Comparison of ENCODE assay signal across 8 cellular contexts in the genomic region with DNA sequence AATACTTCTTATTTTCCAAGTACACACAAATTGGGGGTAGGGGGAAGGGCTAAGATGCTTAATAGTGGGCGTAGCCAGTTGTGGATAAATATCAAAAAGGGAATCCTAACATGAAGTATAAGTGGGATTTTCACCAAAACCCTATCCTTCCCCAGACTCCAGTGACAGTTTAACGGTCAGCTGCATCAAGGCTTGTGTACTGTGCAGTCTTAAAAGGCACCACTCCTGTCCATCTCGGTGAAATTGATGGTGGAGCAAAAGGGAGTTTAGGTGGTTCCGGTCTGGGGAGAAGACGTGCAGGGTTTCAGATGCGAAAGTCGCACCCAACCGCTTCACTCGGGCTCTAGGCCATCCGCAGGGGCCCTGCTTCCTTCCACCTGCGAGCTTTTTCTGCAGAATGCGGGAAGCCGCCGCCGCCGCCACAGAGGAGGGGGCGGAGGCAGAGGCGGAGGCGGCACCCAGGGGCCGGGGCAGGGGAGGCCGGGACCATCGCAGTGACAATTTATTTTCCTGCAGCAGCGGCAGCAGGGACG. TPM values are rescaled to one million over a fixed set of nuclear protein-coding genes. Genes with fewer than 3 reads are reported as not detected.
DNase-seq lines count a peak whose midpoint lies in the region; ATAC-seq and TF ChIP-seq lines count a peak whose summit lies in the region.

A gene (plus strand): TSS at position 492 of the 533 bp plus-strand sequence. CDS start 21,464 bp downstream, outside the sequence.

- peak; percentile 50 for TF ChIP-seq POLR2A in GM18951 (IDR thresholded peaks at IDR 0.05; ENCODE audit: extremely low read depth, insufficient read depth, insufficient read length)
- no peak for TF ChIP-seq POLR2A in uterus (IDR thresholded peaks at IDR 0.05)

- H3K9me3 ChIP-seq in AG04450 (ENCODE audit: control insufficient read depth, insufficient read depth, low read length) (no peaks in the 10 kb centered on the region), uterus (no peaks in the 10 kb centered on the region)

- H3K4me3 Mint-ChIP-seq in progenitor cell of endocrine pancreas (ENCODE audit: low read depth) = peak within 1 kb of the TSS; percentile 88

- H3K9me3 Mint-ChIP-seq in progenitor cell of endocrine pancreas (ENCODE audit: low read depth) = no peaks in the 10 kb centered on the region

- in situ Hi-C loops in GM18951 (cut with MboI; ENCODE audit: low sequenced_read_pairs, unreplicated experiment) = no loop called here

- H3K27ac ChIP-seq in AG04450 (ENCODE audit: low read depth, low read length) (peak within 1 kb of the TSS; percentile 88), uterus (peak within 1 kb of the TSS; percentile 83 to 84)

- no peak for TF ChIP-seq CTCF in AG04450 (IDR thresholded peaks at IDR 0.05; ENCODE audit: low read depth, low read length)
- TF ChIP-seq CTCF in progenitor cell of endocrine pancreas (IDR thresholded peaks at IDR 0.05; ENCODE audit: unreplicated experiment) = no peak
- TF ChIP-seq CTCF in uterus (IDR thresholded peaks at IDR 0.05) = no peak

- intact Hi-C loops in Right ventricle myocardium inferior (cut with DNase I) (loop anchor here (5.0 kb wide), 2 partner anchors 43 to 107 kb away; no protein-coding TSS in a partner anchor), uterus (cut with DNase I; ENCODE audit: low total_unique reads) (no loop called here)

- H3K4me1 Mint-ChIP-seq in progenitor cell of endocrine pancreas (ENCODE audit: low read depth) = peaks cover 3% of the 10 kb centered on the region

- POLR2A ChIA-PET in AG04450 (lab: Yijun Ruan, JAX) = interaction anchor here (0.6 to 1.5 kb wide), 6 partner anchors 9 to 110 kb away, joined by 3 to 11 read pairs (median 4); a partner anchor contains a TSS

- H3K4me3 ChIP-seq in AG04450 (ENCODE audit: low read depth, low read length) = peak within 1 kb of the TSS; percentile 85
- H3K4me3 ChIP-seq in uterus = peak within 1 kb of the TSS; percentile 64 to 68

- ATAC-seq in HG03175 (IDR thresholded peaks at IDR 0.05; ENCODE audit: unreplicated experiment) (peak; percentile 51), Right ventricle myocardium inferior (peak; percentile 67)

- H3K27me3 ChIP-seq in AG04450 (ENCODE audit: control insufficient read depth, insufficient read depth, low read length) = no peaks in the 10 kb centered on the region
- H3K27me3 ChIP-seq in uterus = no peaks in the 10 kb centered on the region

- no peak for DNase-seq in AG04450 (ENCODE audit: low read depth, low spot score)
- peak; percentile 71 for DNase-seq in OCI-M1 (lab: John Stamatoyannopoulos, UW)
- peak; percentile 59 for DNase-seq in activated gamma-delta T cell (lab: John Stamatoyannopoulos, UW)
- no peak for DNase-seq in Right ventricle myocardium inferior (ENCODE audit: missing footprints)
- DNase-seq in progenitor cell of endocrine pancreas (ENCODE audit: low spot score, unreplicated experiment) = no peak
- DNase-seq in uterus = no peak

- peak within 1 kb of the TSS; percentile 89 for H3K27ac Mint-ChIP-seq in progenitor cell of endocrine pancreas

- peaks cover 0 to 7% of the 10 kb centered on the region in 2 donors for H3K4me1 ChIP-seq in uterus

- peaks cover 66% of the 10 kb centered on the region for H3K27me3 Mint-ChIP-seq in progenitor cell of endocrine pancreas

- CTCF ChIA-PET in AG04450 (lab: Charles Lee) = interaction anchor here (0.6 to 2.5 kb wide), 5 partner anchors 18 to 314 kb away, joined by 3 to 12 read pairs (median 3); no protein-coding TSS in a partner anchor

- H3K36me3 Mint-ChIP-seq in progenitor cell of endocrine pancreas (ENCODE audit: insufficient read depth) = no peaks in the 10 kb centered on the region

- H3K36me3 ChIP-seq in uterus = no peaks in the 10 kb centered on the region

RNA-seq across cellular contexts. Expression of the gene that starts here (rescaled TPM):
- polyA plus RNA-seq in AG04450 (2011; rRNA removed) = 41.6 and 50.3 TPM in 2 replicates
- 24.6 and 35.3 TPM in 2 replicates for polyA minus RNA-seq in AG04450 (2011; rRNA and poly(A)+ RNA removed)
- total RNA-seq in Right ventricle myocardium inferior (2.0 TPM), progenitor cell of endocrine pancreas (1.3 TPM in 2 replicates), uterus (10 to 100 TPM in 1 of 4 donors, 1 to 10 TPM in 3; 3.8 to 23.6 (median 6.5) TPM)

Comparison
In these comparisons a context has a peak if more than half of its experiments do, and no peak if none do; other contexts are left out.
1. DNase-seq: peak in OCI-M1 (single experiment) and activated gamma-delta T cell (single experiment); none in AG04450 (single experiment), Right ventricle myocardium inferior (single experiment), progenitor cell of endocrine pancreas (single experiment) and uterus (0 of 2).